In genomic region chr5:86011937-86012336, GRCh38 we compare ENCODE assay signal across 27 cellular contexts.
"Had no signal": no experiment of that assay in that cellular context is flagged by ENCODE, and none has a peak within 500 bp of the region (broad histone marks: within the 10 kb centered on the region; RNA-seq: fewer than 3 reads in every experiment).

No MANE protein-coding gene starts in this region.

- H3K4me1 ChIP-seq: stomach, suprapubic skin, testis, thyroid gland, tibial artery, tibial nerve, transverse colon, upper lobe of left lung, upper lobe of right lung, uterus, vagina had no signal

- H3K9me3 ChIP-seq: suprapubic skin, testis, thoracic aorta, thyroid gland, tibial artery, transverse colon, upper lobe of right lung, uterus, vagina had no signal

- DNase-seq: stimulated activated CD4-positive, alpha-beta T cell treated with anti-CD3 and anti-CD28 coated beads, Interleukin-2, amount 100 ng/mL, for 48 hours; stimulated activated CD4-positive, alpha-beta T cell treated with anti-CD3 and anti-CD28 coated beads, Interleukin-4, amount 100 ng/mL, for 1 hour; stimulated activated CD4-positive, alpha-beta T cell treated with anti-CD3 and anti-CD28 coated beads, Interleukin-4, amount 100 ng/mL, for 24 hours; stimulated activated CD4-positive, alpha-beta T cell treated with anti-CD3 and anti-CD28 coated beads, Interleukin-4, amount 100 ng/mL, for 4 hours; stimulated activated CD8-positive, alpha-beta memory T cell treated with anti-CD3 and anti-CD28 coated beads, Interleukin-4, amount 100 ng/mL, for 48 hours; stimulated activated naive B cell treated with anti-CD40 and anti-IgM and Interleukin-4, amounts not matched to agents 10 μg/mL and 1 μg/mL and 100 μg/mL, for 72 hours; stimulated activated naive CD4-positive, alpha-beta T cell; stimulated activated naive CD4-positive, alpha-beta T cell treated with Interleukin-2 at 50 U/mL for 16 hours; stimulated activated naive CD8-positive, alpha-beta T cell treated with anti-CD3 and anti-CD28 coated beads, Interleukin-15, amount 100 ng/mL, for 72 hours; stimulated activated naive CD8-positive, alpha-beta T cell treated with anti-CD3 and anti-CD28 coated beads, Interleukin-15, Interleukin-2, amounts not matched to agents 100 U/mL and 50 U/mL, for 24 hours; stomach; substantia nigra; testis; thyroid gland; tibial artery; transverse colon; trophoblast cell; upper lobe of left lung; upper lobe of right lung; uterus had no signal

- H3K4me3 ChIP-seq: stomach, suprapubic skin, testis, thoracic aorta, thyroid gland, tibial artery, tibial nerve, transverse colon, upper lobe of left lung, upper lobe of right lung, uterus, vagina had no signal

- H3K27ac ChIP-seq: stomach, suprapubic skin, testis, thoracic aorta, thyroid gland, tibial artery, tibial nerve, transverse colon, upper lobe of left lung, upper lobe of right lung, uterus, vagina had no signal

- FAIRE-seq: urothelium cell line had no signal

- H3K27me3 ChIP-seq: stomach, suprapubic skin, testis, thyroid gland, tibial artery, tibial nerve, transverse colon, upper lobe of left lung, upper lobe of right lung, uterus, vagina had no signal

- ATAC-seq: stimulated activated effector memory CD8-positive, alpha-beta T cell treated with anti-CD3 and anti-CD28 coated beads, Interleukin-12 subunit alpha, Interleukin-12 subunit beta, amount 100 ng/mL, for 72 hours; stimulated activated memory B cell treated with anti-CD40 and anti-IgM and Interleukin-4, amounts not matched to agents 10 μg/mL and 1 μg/mL and 100 μg/mL, for 72 hours; stimulated activated naive B cell treated with anti-CD40 and anti-IgM and Interleukin-4, amounts not matched to agents 10 μg/mL and 1 μg/mL and 100 μg/mL, for 72 hours; stimulated activated naive CD8-positive, alpha-beta T cell treated with anti-CD3 and anti-CD28 coated beads, Interleukin-15, amount 100 ng/mL, for 72 hours; stimulated activated naive CD8-positive, alpha-beta T cell treated with anti-CD3 and anti-CD28 coated beads, Interleukin-15, Interleukin-2, amounts not matched to agents 100 U/mL and 50 U/mL, for 24 hours; upper lobe of right lung had no signal

- H3K36me3 ChIP-seq: stomach, suprapubic skin, thoracic aorta, thyroid gland, tibial artery, tibial nerve, transverse colon, upper lobe of left lung, upper lobe of right lung, uterus, vagina had no signal
